In the genomic region with DNA sequence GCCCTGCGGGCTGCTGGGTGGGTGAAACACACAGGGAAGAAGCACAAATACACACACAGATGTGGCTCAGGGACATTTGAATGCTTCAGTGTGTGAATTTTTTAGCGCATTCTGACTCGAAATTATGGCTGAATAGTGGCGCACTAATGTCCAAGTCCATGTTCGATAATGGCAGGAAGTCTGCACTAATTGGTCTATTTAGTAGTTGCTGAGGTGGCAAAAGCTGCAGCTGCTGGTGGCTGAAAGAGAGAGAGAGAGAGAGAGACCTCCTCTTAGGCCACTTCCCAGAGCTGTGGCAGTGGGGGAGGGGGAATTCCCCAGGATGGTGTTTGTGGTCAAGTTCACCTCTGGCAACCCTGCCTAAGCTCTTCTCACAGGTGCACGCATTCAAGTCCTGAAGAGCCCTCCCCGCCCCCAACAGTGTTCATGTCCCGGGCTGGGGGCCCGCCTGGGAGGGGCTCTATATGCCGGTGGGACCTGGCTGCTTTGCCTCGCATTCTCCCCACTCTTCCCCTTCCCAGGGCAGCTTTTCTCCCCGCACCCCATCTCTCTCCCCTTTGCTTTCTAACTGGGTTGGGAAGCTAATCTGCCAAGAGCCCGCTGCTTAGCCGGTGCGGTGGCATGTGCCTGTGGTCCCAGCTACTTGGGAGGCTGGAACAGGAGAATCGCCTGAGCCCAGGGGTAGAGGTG, we compare ENCODE assay signal across 1 cellular context.
TF ChIP-seq lines count a peak whose summit lies in the region.

No MANE protein-coding gene starts in this region.

TF ChIP-seq in HepG2, 621 proteins besides CTCF, POLR2A, EP300 and RAD21 (continued from another document):
- TF ChIP-seq, protein P1, sequence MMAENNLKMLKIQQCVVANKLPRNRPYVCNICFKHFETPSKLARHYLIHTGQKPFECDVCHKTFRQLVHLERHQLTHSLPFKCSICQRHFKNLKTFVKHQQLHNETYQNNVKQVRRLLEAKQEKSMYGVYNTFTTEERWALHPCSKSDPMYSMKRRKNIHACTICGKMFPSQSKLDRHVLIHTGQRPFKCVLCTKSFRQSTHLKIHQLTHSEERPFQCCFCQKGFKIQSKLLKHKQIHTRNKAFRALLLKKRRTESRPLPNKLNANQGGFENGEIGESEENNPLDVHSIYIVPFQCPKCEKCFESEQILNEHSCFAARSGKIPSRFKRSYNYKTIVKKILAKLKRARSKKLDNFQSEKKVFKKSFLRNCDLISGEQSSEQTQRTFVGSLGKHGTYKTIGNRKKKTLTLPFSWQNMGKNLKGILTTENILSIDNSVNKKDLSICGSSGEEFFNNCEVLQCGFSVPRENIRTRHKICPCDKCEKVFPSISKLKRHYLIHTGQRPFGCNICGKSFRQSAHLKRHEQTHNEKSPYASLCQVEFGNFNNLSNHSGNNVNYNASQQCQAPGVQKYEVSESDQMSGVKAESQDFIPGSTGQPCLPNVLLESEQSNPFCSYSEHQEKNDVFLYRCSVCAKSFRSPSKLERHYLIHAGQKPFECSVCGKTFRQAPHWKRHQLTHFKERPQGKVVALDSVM (CRISPR knock-in tag; IDR thresholded peaks at IDR 0.05) = 0 out of 2 replicates have a peak, but pooled peaks have one; percentile 35
- no peak for TF ChIP-seq ZNF83 (CRISPR knock-in tag; IDR thresholded peaks at IDR 0.05; ENCODE audit: borderline replicate concordance)
- TF ChIP-seq ZFP62 (CRISPR knock-in tag; IDR thresholded peaks at IDR 0.05) = no peak
- TF ChIP-seq ZUFSP (CRISPR knock-in tag; IDR thresholded peaks at IDR 0.05; ENCODE audit: borderline replicate concordance) = no peak
- no peak for TF ChIP-seq TCF7 (IDR thresholded peaks at IDR 0.05; ENCODE audit: low read depth)
- no peak for TF ChIP-seq EEA1 (CRISPR knock-in tag; IDR thresholded peaks at IDR 0.05; ENCODE audit: borderline replicate concordance)
- TF ChIP-seq ARNT (IDR thresholded peaks at IDR 0.05) = no peak
